26 cellular contexts compared by ENCODE assay signal in the genomic region with DNA sequence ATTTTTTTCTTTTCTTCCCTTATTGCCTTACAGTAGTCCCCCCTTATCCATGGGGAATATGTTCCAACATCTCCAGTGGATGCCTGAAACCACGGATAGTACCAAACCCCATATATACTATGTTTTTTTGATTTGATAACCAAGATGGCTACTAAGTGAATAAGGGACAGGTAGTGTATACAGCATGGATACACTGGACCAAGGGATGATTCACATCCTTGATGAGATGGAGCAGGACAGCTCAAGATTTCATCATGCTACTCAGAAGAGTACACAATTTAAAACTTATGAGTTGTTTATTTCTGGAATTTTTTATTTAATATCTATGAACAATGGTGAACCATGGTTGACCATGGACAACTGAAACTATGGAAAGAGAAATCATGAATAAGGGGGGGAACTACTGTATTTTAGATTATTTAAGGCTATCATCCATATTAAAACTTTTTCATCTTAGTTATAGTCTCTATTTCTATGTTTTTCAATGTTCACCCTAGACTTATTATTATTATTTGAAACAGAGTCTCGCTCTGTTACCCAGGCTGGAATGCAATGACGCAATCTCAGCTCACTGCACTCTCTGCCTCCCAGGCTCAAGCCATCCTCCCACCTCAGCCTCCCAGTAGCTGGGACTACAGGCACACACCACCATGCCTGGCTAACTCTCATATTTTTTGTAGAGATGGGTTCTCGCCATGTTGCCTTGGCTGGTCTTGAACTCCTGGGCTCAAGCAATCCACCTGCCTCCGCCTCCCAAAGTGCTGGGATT.
"Had no signal": no experiment of that assay in that cellular context is flagged by ENCODE, and none has a peak within 500 bp of the region (broad histone marks: within the 10 kb centered on the region; RNA-seq: fewer than 3 reads in every experiment).

No MANE protein-coding gene starts in this region.

- ATAC-seq: activated CD4-positive, alpha-beta T cell treated with anti-CD3 and anti-CD28 coated beads for 36 hours; activated CD8-positive, alpha-beta memory T cell treated with anti-CD3 and anti-CD28 coated beads, Interleukin-2, amount 10 ng/mL, durations not matched to agents 7 days and 5 days; activated CD8-positive, alpha-beta T cell treated with anti-CD3 and anti-CD28 coated beads, Interleukin-2, amount 10 ng/mL, durations not matched to agents 7 days and 5 days; activated T-cell treated with anti-CD3 and anti-CD28 coated beads, Interleukin-2, amount 50 U/mL, for 72 hours; effector memory CD8-positive, alpha-beta T cell; esophagus mucosa had no signal

- DNase-seq: activated CD4-positive, alpha-beta memory T cell treated with anti-CD3 and anti-CD28 coated beads for 36 hours; activated CD4-positive, alpha-beta T cell treated with anti-CD3 and anti-CD28 coated beads for 36 hours; activated CD4-positive, alpha-beta T cell treated with anti-CD3 and anti-CD28 coated beads, Interleukin-2, amount 10 ng/mL, durations not matched to agents 24 days and 14 days; activated CD4-positive, CD25-positive, alpha-beta regulatory T cell; activated CD4-positive, CD25-positive, alpha-beta regulatory T cell treated with anti-CD3 and anti-CD28 coated beads, Interleukin-2, amount 50 U/mL, for 72 hours; activated CD8-positive, alpha-beta memory T cell treated with anti-CD3 and anti-CD28 coated beads, Interleukin-2, amount 10 ng/mL, durations not matched to agents 7 days and 5 days; activated CD8-positive, alpha-beta memory T cell treated with anti-CD3 and anti-CD28 coated beads, Interleukin-2, amount 50 U/mL, for 4 hours; activated CD8-positive, alpha-beta T cell treated with anti-CD3 and anti-CD28 coated beads, Interleukin-2, amount 10 ng/mL, durations not matched to agents 7 days and 5 days; activated gamma-delta T cell treated with Interleukin-2 at 50 U/mL for 16 hours; activated naive CD4-positive, alpha-beta T cell treated with anti-CD3 and anti-CD28 coated beads, Interleukin-2, amount 50 U/mL, for 16 hours; activated naive CD4-positive, alpha-beta T cell treated with Interleukin-2 at 50 U/mL for 16 hours; activated T-cell treated with anti-CD3 and anti-CD28 coated beads, Interleukin-2, amount 50 U/mL, for 24 hours; activated T-cell treated with anti-CD3 and anti-CD28 coated beads, Interleukin-2, amount 50 U/mL, for 72 hours; amniotic stem cell; anterior cingulate cortex; brain microvascular endothelial cell; caudate nucleus; cortex of kidney; dermis blood vessel endothelial cell; effector CD4-positive, alpha-beta T cell; effector memory CD8-positive, alpha-beta T cell; head of caudate nucleus; T-helper 2 cell had no signal

- H3K27me3 ChIP-seq: brain microvascular endothelial cell had no signal

- H3K27ac ChIP-seq: brain microvascular endothelial cell had no signal

- FAIRE-seq: astrocyte, frontal cortex had no signal

- H3K36me3 ChIP-seq: brain microvascular endothelial cell had no signal
